8 cellular contexts compared by ENCODE assay signal in genomic region chr9:129237195-129237611, GRCh38. TPM values are rescaled to one million over a fixed set of nuclear protein-coding genes. Genes with fewer than 3 reads are reported as not detected.
A peak's percentile ranks its signal among the peaks of the same experiment; 100 is the strongest.
DNase-seq lines count a peak whose midpoint lies in the region; ATAC-seq and TF ChIP-seq lines count a peak whose summit lies in the region.

No MANE protein-coding gene starts in this region.

- peak overlapping the region in 11 of 21 experiments; percentile 1 to 89 (median 45) for H3K27ac ChIP-seq in skin epidermis

- ATAC-seq in activated CD4-positive, CD25-positive, alpha-beta regulatory T cell treated with anti-CD3 and anti-CD28 coated beads, Interleukin-2, amount 50 U/mL, for 24 hours = peak; percentile 87 to 88

- TF ChIP-seq CTCF in choroid plexus epithelial cell (conservative IDR thresholded peaks at IDR 0.05; ENCODE audit: low read depth, low read length) = no peak
- no peak for TF ChIP-seq CTCF in GM10266 (IDR thresholded peaks at IDR 0.05; ENCODE audit: control insufficient read depth, insufficient read depth, low read depth, missing control alignments)

- peak; percentile 60 for DNase-seq in HPDE6-E6E7 (ENCODE audit: extremely low spot score)
- peak; percentile 67 for DNase-seq in choroid plexus epithelial cell (ENCODE audit: low read depth)
- no peak for DNase-seq in NCI-H2196 (lab: John Stamatoyannopoulos, UW; ENCODE audit: unreplicated experiment)
- DNase-seq in NCI-H146 (lab: John Stamatoyannopoulos, UW) = no peak
- no peak for DNase-seq in cerebellum (ENCODE audit: low spot score)
- no peak for DNase-seq in GM10266 (ENCODE audit: extremely low spot score)

- H3K4me3 ChIP-seq in choroid plexus epithelial cell (ENCODE audit: low read depth, low read length) = peak overlapping the region; percentile 1
- peak overlapping the region in 3 of 7 experiments; percentile 4 to 12 (median 7) for H3K4me3 ChIP-seq in skin epidermis

RNA-seq across cellular contexts. Expression of gene IER5L, which starts 59.1 kb away (rescaled TPM):
- 9.1 TPM for total RNA-seq in cerebellum

Comparison
In these comparisons a context has a peak if more than half of its experiments do, and no peak if none do; other contexts are left out.
1. DNase-seq: peak in HPDE6-E6E7 (single experiment) and choroid plexus epithelial cell (single experiment); none in NCI-H2196 (single experiment), NCI-H146 (single experiment), cerebellum (single experiment) and GM10266 (single experiment).